Comparison of ENCODE assay signal across 23 cellular contexts in genomic region chr13:85589021-85589420, GRCh38.
"Had no signal": no experiment of that assay in that cellular context is flagged by ENCODE, and none has a peak within 500 bp of the region (broad histone marks: within the 10 kb centered on the region; RNA-seq: fewer than 3 reads in every experiment).

No MANE protein-coding gene starts in this region.

- ATAC-seq: foreskin keratinocyte; gastroesophageal sphincter; heart left ventricle; left cardiac atrium; left lung; natural killer cell; psoas muscle; right cardiac atrium; stimulated activated effector memory CD8-positive, alpha-beta T cell treated with anti-CD3 and anti-CD28 coated beads, Interleukin-12 subunit alpha, Interleukin-12 subunit beta, amount 100 ng/mL, for 72 hours had no signal

- H3K9me3 Mint-ChIP-seq: type B pancreatic cell had no signal

- H3K4me3 Mint-ChIP-seq: natural killer cell; neural crest cell; stimulated activated effector memory CD8-positive, alpha-beta T cell treated with anti-CD3 and anti-CD28 coated beads, Interleukin-12 subunit alpha, Interleukin-12 subunit beta, amount 100 ng/mL, for 72 hours; type B pancreatic cell had no signal

- H3K27me3 Mint-ChIP-seq: type B pancreatic cell had no signal

- H3K27ac ChIP-seq: coronary artery, esophagus muscularis mucosa, foreskin keratinocyte, gastroesophageal sphincter, heart left ventricle, hepatocyte, left lung, psoas muscle, sigmoid colon, stomach, thyroid gland had no signal

- H3K4me2 ChIP-seq: hepatocyte had no signal

- H3K27me3 ChIP-seq: esophagus muscularis mucosa, foreskin keratinocyte, gastroesophageal sphincter, heart left ventricle, hepatocyte, left lung, sigmoid colon, stomach, thyroid gland had no signal

- H2AFZ ChIP-seq: hepatocyte had no signal

- DNase-seq: dermis blood vessel endothelial cell; effector memory CD4-positive, alpha-beta T cell; foreskin keratinocyte; heart left ventricle; left cardiac atrium; left lung; mesendoderm; natural killer cell; psoas muscle; right cardiac atrium; sigmoid colon; stimulated activated CD4-positive, alpha-beta T cell treated with anti-CD3 and anti-CD28 coated beads, Interleukin-2, amount 100 ng/mL, for 24 hours; stimulated activated CD4-positive, alpha-beta T cell treated with anti-CD3 and anti-CD28 coated beads, Interleukin-4, amount 100 ng/mL, for 24 hours; stimulated activated naive CD4-positive, alpha-beta T cell treated with Interleukin-2 at 50 U/mL for 16 hours; stomach; thyroid gland had no signal

- H3K79me2 ChIP-seq: hepatocyte had no signal

- H3K27ac Mint-ChIP-seq: natural killer cell; stimulated activated effector memory CD8-positive, alpha-beta T cell treated with anti-CD3 and anti-CD28 coated beads, Interleukin-12 subunit alpha, Interleukin-12 subunit beta, amount 100 ng/mL, for 72 hours; type B pancreatic cell had no signal

- H3K9me3 ChIP-seq: esophagus muscularis mucosa, sigmoid colon, thyroid gland had no signal

- H3K4me3 ChIP-seq: coronary artery, esophagus muscularis mucosa, gastroesophageal sphincter, heart left ventricle, hepatocyte, left lung, psoas muscle, sigmoid colon, stomach, thyroid gland had no signal

- H3K36me3 Mint-ChIP-seq: natural killer cell; stimulated activated effector memory CD8-positive, alpha-beta T cell treated with anti-CD3 and anti-CD28 coated beads, Interleukin-12 subunit alpha, Interleukin-12 subunit beta, amount 100 ng/mL, for 72 hours; type B pancreatic cell had no signal

- H3K4me1 ChIP-seq: esophagus muscularis mucosa, gastroesophageal sphincter, heart left ventricle, left lung, psoas muscle, sigmoid colon, stomach, thyroid gland had no signal

- H3K36me3 ChIP-seq: esophagus muscularis mucosa, gastroesophageal sphincter, heart left ventricle, left lung, sigmoid colon, stomach, thyroid gland had no signal

- H3K4me1 Mint-ChIP-seq: natural killer cell; neural crest cell; stimulated activated effector memory CD8-positive, alpha-beta T cell treated with anti-CD3 and anti-CD28 coated beads, Interleukin-12 subunit alpha, Interleukin-12 subunit beta, amount 100 ng/mL, for 72 hours had no signal
